6 cellular contexts compared by ENCODE assay signal in genomic region chr11:64241175-64241429, GRCh38. TPM values are rescaled to one million over a fixed set of nuclear protein-coding genes. Genes with fewer than 3 reads are reported as not detected.
DNase-seq lines count a peak whose midpoint lies in the region; ATAC-seq lines count a peak whose summit lies in the region.

No MANE protein-coding gene starts in this region.

- H3K4me1 ChIP-seq in NT2/D1 (ENCODE audit: insufficient read depth, insufficient read length) (peaks cover 25% of the 10 kb centered on the region), urinary bladder (ENCODE audit: insufficient read depth) (no peaks in the 10 kb centered on the region)

- peak overlapping the region; percentile 60; the same call in 1 of the 2 replicates for H3K4me3 ChIP-seq in GM08714 (ENCODE audit: low read length)
- H3K4me3 ChIP-seq in NT2/D1 (ENCODE audit: insufficient read length, low read depth) = peak overlapping the region; percentile 75
- peak overlapping the region; percentile 34 for H3K4me3 ChIP-seq in urinary bladder (ENCODE audit: low read depth, low read length)

- H3K36me3 ChIP-seq in NT2/D1 (ENCODE audit: insufficient read depth, insufficient read length, low read length) (peaks cover 57% of the 10 kb centered on the region), urinary bladder (ENCODE audit: insufficient read depth) (no peaks in the 10 kb centered on the region)

- peak overlapping the region; percentile 87 for H3K9ac ChIP-seq in NT2/D1 (ENCODE audit: insufficient read length, low read depth)

- 2% methylated on average over 25 of the region's 25 CpGs for WGBS in urinary bladder

- peak; percentile 89 to 90 for ATAC-seq in left cardiac atrium

- no peaks in the 10 kb centered on the region for H3K9me3 ChIP-seq in NT2/D1 (ENCODE audit: insufficient read depth, low read length)

- DNase-seq in NT2/D1 (ENCODE audit: low read depth, low spot score) (no peak), left cardiac atrium (no peak), 8988T (no peak), posterior vena cava (ENCODE audit: low spot score) (no peak)

- peak overlapping the region; percentile 99 for H3K27ac ChIP-seq in urinary bladder (ENCODE audit: low read depth)

- intact Hi-C loops in left cardiac atrium (cut with DNase I) (no loop called here), posterior vena cava (cut with DNase I) (loop anchor here in 1 of 2 donors (10.0 kb wide), 1 partner anchor 64 kb away; the partner anchor contains the start of genes CATSPERZ and ESRRA)

- H3K27me3 ChIP-seq in NT2/D1 (ENCODE audit: insufficient read depth, insufficient read length) = no peaks in the 10 kb centered on the region

RNA-seq across cellular contexts. Expression of gene FKBP2, which starts 0.2 kb away (rescaled TPM):
- total RNA-seq in left cardiac atrium (10 to 100 TPM; 63.9 to 66.9 TPM), urinary bladder (29.2 TPM), posterior vena cava (10 to 100 TPM; 50.6 to 56.7 TPM)
- 167 TPM for polyA plus RNA-seq in urinary bladder

RNA-seq across cellular contexts. Expression of gene PPP1R14B, which starts 5.6 kb away (rescaled TPM):
- total RNA-seq in left cardiac atrium = 100 to 1,000 TPM; 122 to 135 TPM
- total RNA-seq in urinary bladder = 31.6 TPM
- 62.8 TPM for polyA plus RNA-seq in urinary bladder
- total RNA-seq in posterior vena cava = 100 to 1,000 TPM; 102 to 190 TPM

RNA-seq across cellular contexts. Expression of gene VEGFB, which starts 6.7 kb away (rescaled TPM):
- total RNA-seq in left cardiac atrium (100 to 1,000 TPM; 276 to 310 TPM), urinary bladder (18.9 TPM), posterior vena cava (100 to 1,000 TPM; 163 to 190 TPM)
- 123 TPM for polyA plus RNA-seq in urinary bladder

RNA-seq across cellular contexts. Expression of gene PLCB3, which starts 10.2 kb away (rescaled TPM):
- total RNA-seq in left cardiac atrium = 10 to 100 TPM; 13.6 to 14.4 TPM
- 14.8 TPM for total RNA-seq in urinary bladder
- 18.2 TPM for polyA plus RNA-seq in urinary bladder
- 10 to 100 TPM; 26.1 to 28.3 TPM for total RNA-seq in posterior vena cava

RNA-seq across cellular contexts. Expression of gene DNAJC4, which starts 10.8 kb away (rescaled TPM):
- total RNA-seq in left cardiac atrium (10 to 100 TPM; 49.2 to 49.3 TPM), urinary bladder (10.7 TPM), posterior vena cava (10 to 100 TPM; 16.1 to 21.3 TPM)
- polyA plus RNA-seq in urinary bladder = 57.6 TPM
